20 cellular contexts compared by ENCODE assay signal in the genomic region with DNA sequence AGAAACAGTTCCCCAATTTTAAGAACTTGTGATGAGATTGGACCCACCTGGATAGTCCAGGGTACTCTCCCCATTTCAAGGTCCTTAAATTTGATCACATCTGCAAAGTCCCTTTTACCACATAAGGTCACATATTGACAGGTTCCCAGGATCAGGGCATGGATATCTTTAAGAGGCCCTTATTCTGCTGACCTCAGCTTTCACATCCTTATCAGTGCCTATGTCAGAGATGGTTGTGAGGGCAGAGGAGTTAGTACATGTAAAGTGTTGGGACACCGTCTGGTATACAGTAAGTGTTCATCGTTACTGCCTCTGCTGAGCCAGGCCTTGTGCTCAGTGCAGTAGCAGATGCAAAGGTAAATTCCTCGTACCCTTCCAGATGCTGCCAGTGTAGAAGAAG.
DNase-seq lines count a peak whose midpoint lies in the region; ATAC-seq, FAIRE-seq and TF ChIP-seq lines count a peak whose summit lies in the region.
"Had no signal": no experiment of that assay in that cellular context is flagged by ENCODE, and none has a peak within 500 bp of the region (broad histone marks: within the 10 kb centered on the region; RNA-seq: fewer than 3 reads in every experiment).

No MANE protein-coding gene starts in this region.

- DNase-seq in A549 (ENCODE audit: low read depth in 1 of 2, low spot score in 1 of 2) (no peak), K562 (ENCODE audit: extremely low read depth in 1 of 4, low spot score in 3 of 4) (no peak), islet precursor cell (peak; percentile 22), superior temporal gyrus (ENCODE audit: extremely low spot score) (no peak), NCI-H2107 treated with DMSO at 0.1 percent for 48 hours (lab: John Stamatoyannopoulos, UW; ENCODE audit: unreplicated experiment) (no peak)
- DNase-seq: 8988T; Calu3; CD4-positive, alpha-beta T cell; CD8-positive, alpha-beta memory T cell; DMS53; DMS79 treated with DMSO at 0.1 percent for 48 hours; GF-D8; GM23248; H7; HCEC 1CT had no signal

- CTCF ChIA-PET in A549 (lab: Yijun Ruan, JAX) (interaction anchor here (1.0 to 1.3 kb wide), 2 partner anchors 20 to 58 kb away, joined by 4 to 5 read pairs; no protein-coding TSS in a partner anchor), K562 (lab: Yijun Ruan, JAX; ENCODE audit: low intra/inter-chr PET ratio) (interaction anchor here (0.9 to 1.3 kb wide), 2 partner anchors 49 to 57 kb away, joined by 3 read pairs; no protein-coding TSS in a partner anchor)

- H3K4me3 ChIP-seq in A549, result no peak overlapping the region
- H3K4me3 ChIP-seq in BLaER1 treated with 17β-estradiol and CSF1 and Interleukin-3, amounts not matched to agents 10 nM and 100 nM, result no peak overlapping the region
- no peak overlapping the region for H3K4me3 ChIP-seq in K562
- H3K4me3 ChIP-seq: GM23248 had no signal

- no peak for TF ChIP-seq EP300 in A549 (IDR thresholded peaks at IDR 0.05)
- TF ChIP-seq EP300 in K562 (IDR thresholded peaks at IDR 0.05; ENCODE audit: low read length), result no peak

- H3K79me2 ChIP-seq in K562 (ENCODE audit: control insufficient read depth, insufficient read depth, low read length), result no peaks in the 10 kb centered on the region

- POLR2A ChIA-PET in A549 (lab: Yijun Ruan, JAX), result no interaction called here
- POLR2A ChIA-PET in K562 (lab: Yijun Ruan, JAX), result interaction anchor here (0.8 kb wide), 1 partner anchor 59 kb away, joined by 3 read pairs; no protein-coding TSS in a partner anchor

- H3K9me1 ChIP-seq in K562 (ENCODE audit: control insufficient read depth, insufficient read depth, low read length), result no peaks in the 10 kb centered on the region

- H2AFZ ChIP-seq in K562 (ENCODE audit: low read depth, low read length), result no peak overlapping the region
- H2AFZ ChIP-seq: GM23248 had no signal

- TF ChIP-seq RAD21 in A549 (conservative IDR thresholded peaks at IDR 0.05 in 1 of 2, IDR thresholded peaks at IDR 0.05 in 1 of 2) (no peak), K562 (CRISPR knock-in tag; conservative IDR thresholded peaks at IDR 0.05 in 1 of 2, IDR thresholded peaks at IDR 0.05 in 1 of 2) (no peak)

- 17% methylated on average over 3 of the region's 3 CpGs for WGBS in A549 (ENCODE audit: missing lambda C conversion rate)
- WGBS in K562 (ENCODE audit: insufficient coverage, low coverage, missing lambda C conversion rate), result 0% methylated on average over 3 of the region's 3 CpGs

- in situ Hi-C loops in K562 (cut with MboI), result no loop called here

- BruUV-seq in K562 (replicated peaks; lab: Mats Ljungman, UMichigan), result no TSS peak

- TF ChIP-seq POLR2A in A549 (IDR thresholded peaks at IDR 0.05; ENCODE audit: low read length) (no peak), K562 (conservative IDR thresholded peaks at IDR 0.05) (no peak)

- no peaks in the 10 kb centered on the region for H3K4me1 ChIP-seq in A549
- peaks cover 33 to 59% (median 42%) of the 10 kb centered on the region in 10 experiments for H3K4me1 ChIP-seq in BLaER1 treated with 17β-estradiol and CSF1 and Interleukin-3, amounts not matched to agents 10 nM and 100 nM
- peaks cover 0 to 15% of the 10 kb centered on the region in 2 experiments; a peak in 3 of 5 replicates for H3K4me1 ChIP-seq in K562 (replicated peaks in 1 of 2; ENCODE audit: control insufficient read depth in 2 of 2, insufficient read depth in 2 of 2, low read length in 2 of 2)

- ATAC-seq in A549 (no peak), K562 (no peak), GM19463 (IDR thresholded peaks at IDR 0.05; ENCODE audit: unreplicated experiment) (no peak)

- intact Hi-C loops in K562 (cut with micrococcal nuclease), result no loop called here

- H3K27me3 ChIP-seq in BLaER1 treated with 17β-estradiol and CSF1 and Interleukin-3, amounts not matched to agents 10 nM and 100 nM, result no peaks in the 10 kb centered on the region
- peaks cover 4 to 6% of the 10 kb centered on the region in 2 experiments; a peak in 1 of 5 replicates for H3K27me3 ChIP-seq in K562 (ENCODE audit: control insufficient read depth in 2 of 2, insufficient read depth in 2 of 2, low read length in 2 of 2)

- H3K9ac ChIP-seq in BLaER1 treated with 17β-estradiol and CSF1 and Interleukin-3, amounts not matched to agents 10 nM and 100 nM, result peak overlapping the region in 2 of 11 experiments; percentile 69 to 77; a peak in 2 of 22 replicates
- no peak overlapping the region for H3K9ac ChIP-seq in K562 (ENCODE audit: insufficient read depth in 1 of 2, low read depth in 2 of 2, low read length in 2 of 2)
- H3K9ac ChIP-seq: GM23248 had no signal

- H3K36me3 ChIP-seq in BLaER1 treated with 17β-estradiol and CSF1 and Interleukin-3, amounts not matched to agents 10 nM and 100 nM, result no peaks in the 10 kb centered on the region
- no peaks in the 10 kb centered on the region for H3K36me3 ChIP-seq in K562 (ENCODE audit: control insufficient read depth, insufficient read depth, low read length)

- FAIRE-seq in A549 (lab: Jason Lieb, UNC), result no peak
- no peak for FAIRE-seq in K562 (lab: Jason Lieb, UNC)
- FAIRE-seq: GM12891, GM18507, H1 had no signal

- no peaks in the 10 kb centered on the region for H4K20me1 ChIP-seq in BLaER1 treated with 17β-estradiol and CSF1 and Interleukin-3, amounts not matched to agents 10 nM and 100 nM
- no peaks in the 10 kb centered on the region; the same call in 1 of the 2 replicates for H4K20me1 ChIP-seq in K562 (replicated peaks; ENCODE audit: control insufficient read depth, insufficient read depth, low read length)

- TF ChIP-seq CTCF in A549 (IDR thresholded peaks at IDR 0.05) (no peak), K562 (IDR thresholded peaks at IDR 0.05 in 2 of 3, conservative IDR thresholded peaks at IDR 0.05 in 1 of 3; ENCODE audit: insufficient read depth in 2 of 3, low read depth in 1 of 3, low read length in 3 of 3) (no peak)

- H3K4me2 ChIP-seq in A549, result no peak overlapping the region
- H3K4me2 ChIP-seq in BLaER1 treated with 17β-estradiol and CSF1 and Interleukin-3, amounts not matched to agents 10 nM and 100 nM, result peak overlapping the region; percentile 76 to 94 (median 86)
- H3K4me2 ChIP-seq in K562 (ENCODE audit: insufficient read depth, low read length), result no peak overlapping the region

- H3K9me3 ChIP-seq in A549 (no peaks in the 10 kb centered on the region), K562 (replicated peaks; ENCODE audit: control insufficient read depth, insufficient read depth, low read depth, low read length) (no peaks in the 10 kb centered on the region)
- no peaks in the 10 kb centered on the region for H3K9me3 ChIP-seq in BLaER1 treated with 17β-estradiol and CSF1 and Interleukin-3, amounts not matched to agents 10 nM and 100 nM (replicated peaks in 1 of 11)

- H3K27ac ChIP-seq in A549 (no peak overlapping the region), K562 (ENCODE audit: extremely low read depth, low read depth, low read length) (no peak overlapping the region)
- peak overlapping the region in 6 of 11 experiments; percentile 58 to 88 (median 86); a peak in 12 of 22 replicates for H3K27ac ChIP-seq in BLaER1 treated with 17β-estradiol and CSF1 and Interleukin-3, amounts not matched to agents 10 nM and 100 nM
- H3K27ac ChIP-seq: GM23248 had no signal

TF ChIP-seq in A549, 52 proteins besides CTCF, POLR2A, EP300 and RAD21:
- TF ChIP-seq CHD4 (IDR thresholded peaks at IDR 0.05; ENCODE audit: borderline replicate concordance) (no peak), MAZ (IDR thresholded peaks at IDR 0.05; ENCODE audit: borderline replicate concordance, low read depth, low read length) (no peak), RCOR1 (IDR thresholded peaks at IDR 0.05; ENCODE audit: low read depth, low read length) (no peak), MAFK (IDR thresholded peaks at IDR 0.05; ENCODE audit: partially characterized antibody) (peak; percentile 67)

TF ChIP-seq in K562, 482 proteins besides CTCF, POLR2A, EP300 and RAD21:
- TF ChIP-seq MAFG (tag; conservative IDR thresholded peaks at IDR 0.05) (peak; percentile 80), ELF4 (CRISPR knock-in tag; IDR thresholded peaks at IDR 0.05) (no peak), MAFF (IDR thresholded peaks at IDR 0.05; ENCODE audit: low read length) (peak; percentile 75), ZNF347 (CRISPR knock-in tag; IDR thresholded peaks at IDR 0.05; ENCODE audit: low read depth) (no peak), RAD51 (IDR thresholded peaks at IDR 0.05; ENCODE audit: borderline replicate concordance, low read depth) (no peak), C11orf30 (IDR thresholded peaks at IDR 0.05; ENCODE audit: low read depth) (peak; percentile 62; the same call in 1 of the 2 replicates), ZNF239 (CRISPR knock-in tag; IDR thresholded peaks at IDR 0.05) (peak; percentile 92), ZNF316 (IDR thresholded peaks at IDR 0.05) (peak; percentile 77), OTX1 (CRISPR knock-in tag; IDR thresholded peaks at IDR 0.05) (no peak), MAFK (IDR thresholded peaks at IDR 0.05; ENCODE audit: low read length) (peak; percentile 64; the same call in 1 of the 2 replicates), ZNF436 (CRISPR knock-in tag; IDR thresholded peaks at IDR 0.05) (no peak), ATF1 (CRISPR knock-in tag; IDR thresholded peaks at IDR 0.05) (no peak), ATF1 (tag; IDR thresholded peaks at IDR 0.05) (0 out of 2 replicates have a peak, but pooled peaks have one; percentile 13), POLR2B (IDR thresholded peaks at IDR 0.05; ENCODE audit: low read depth, partially characterized antibody) (no peak)
- TF ChIP-seq, protein P1, sequence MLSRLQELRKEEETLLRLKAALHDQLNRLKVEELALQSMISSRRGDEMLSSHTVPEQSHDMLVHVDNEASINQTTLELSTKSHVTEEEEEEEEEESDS (CRISPR knock-in tag; IDR thresholded peaks at IDR 0.05), result no peak
- TF ChIP-seq, protein P2, sequence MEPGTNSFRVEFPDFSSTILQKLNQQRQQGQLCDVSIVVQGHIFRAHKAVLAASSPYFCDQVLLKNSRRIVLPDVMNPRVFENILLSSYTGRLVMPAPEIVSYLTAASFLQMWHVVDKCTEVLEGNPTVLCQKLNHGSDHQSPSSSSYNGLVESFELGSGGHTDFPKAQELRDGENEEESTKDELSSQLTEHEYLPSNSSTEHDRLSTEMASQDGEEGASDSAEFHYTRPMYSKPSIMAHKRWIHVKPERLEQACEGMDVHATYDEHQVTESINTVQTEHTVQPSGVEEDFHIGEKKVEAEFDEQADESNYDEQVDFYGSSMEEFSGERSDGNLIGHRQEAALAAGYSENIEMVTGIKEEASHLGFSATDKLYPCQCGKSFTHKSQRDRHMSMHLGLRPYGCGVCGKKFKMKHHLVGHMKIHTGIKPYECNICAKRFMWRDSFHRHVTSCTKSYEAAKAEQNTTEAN (CRISPR knock-in tag; IDR thresholded peaks at IDR 0.05), result no peak

Comparison
In these comparisons a context has a peak if more than half of its experiments do, and no peak if none do; other contexts are left out.
1. H3K27ac ChIP-seq: peak in BLaER1 treated with 17β-estradiol and CSF1 and Interleukin-3, amounts not matched to agents 10 nM and 100 nM (6 of 11); none in A549 (0 of 2) and K562 (single experiment).
2. H3K4me2 ChIP-seq: peak in BLaER1 treated with 17β-estradiol and CSF1 and Interleukin-3, amounts not matched to agents 10 nM and 100 nM (11 of 11); none in A549 (single experiment) and K562 (single experiment).